Comparison of ENCODE assay signal across 11 cellular contexts in genomic region chr5:126615286-126615685, GRCh38. TPM values are rescaled to one million over a fixed set of nuclear protein-coding genes. Genes with fewer than 3 reads are reported as not detected.
DNase-seq lines count a peak whose midpoint lies in the region; ATAC-seq and TF ChIP-seq lines count a peak whose summit lies in the region.
"Had no signal": no experiment of that assay in that cellular context is flagged by ENCODE, and none has a peak within 500 bp of the region (broad histone marks: within the 10 kb centered on the region; RNA-seq: fewer than 3 reads in every experiment).

No MANE protein-coding gene starts in this region.

- DNase-seq in progenitor cell of endocrine pancreas (ENCODE audit: low spot score, unreplicated experiment) (no peak), SHP77 (lab: John Stamatoyannopoulos, UW) (no peak), foreskin melanocyte (no peak), HFFc6 (no peak)
- DNase-seq: DMS153; NCI-H2029; stimulated activated CD4-positive, alpha-beta T cell treated with anti-CD3 and anti-CD28 coated beads, Interleukin-1b, Interleukin-23, amount 100 ng/mL, for 48 hours had no signal

- no peaks in the 10 kb centered on the region for H3K4me1 Mint-ChIP-seq in progenitor cell of endocrine pancreas (ENCODE audit: low read depth)
- H3K4me1 Mint-ChIP-seq in HFFc6 (ENCODE audit: low read depth): peaks cover 6% of the 10 kb centered on the region; the same call in 1 of the 2 replicates
- H3K4me1 Mint-ChIP-seq: neural crest cell had no signal

- no peak for TF ChIP-seq CTCF in progenitor cell of endocrine pancreas (IDR thresholded peaks at IDR 0.05; ENCODE audit: unreplicated experiment)
- no peak for TF ChIP-seq CTCF in HFFc6 (IDR thresholded peaks at IDR 0.05)

- peak; percentile 96 for ATAC-seq in GM18870 (IDR thresholded peaks at IDR 0.05; ENCODE audit: unreplicated experiment)
- ATAC-seq in GM21529 (IDR thresholded peaks at IDR 0.05; ENCODE audit: unreplicated experiment): peak; percentile 94
- ATAC-seq in HG03135 (IDR thresholded peaks at IDR 0.05; ENCODE audit: unreplicated experiment): peak; percentile 91

- H3K36me3 Mint-ChIP-seq in progenitor cell of endocrine pancreas (ENCODE audit: insufficient read depth) (peaks cover 18% of the 10 kb centered on the region), HFFc6 (ENCODE audit: low read depth) (peaks cover 19% of the 10 kb centered on the region)

- H3K27ac Mint-ChIP-seq in progenitor cell of endocrine pancreas: peak overlapping the region; percentile 64
- H3K27ac Mint-ChIP-seq in HFFc6: no peak overlapping the region

- H3K9me3 Mint-ChIP-seq in progenitor cell of endocrine pancreas (ENCODE audit: low read depth) (no peaks in the 10 kb centered on the region), HFFc6 (no peaks in the 10 kb centered on the region)
- H3K9me3 Mint-ChIP-seq: neural crest cell had no signal

- H3K27me3 Mint-ChIP-seq in progenitor cell of endocrine pancreas (no peaks in the 10 kb centered on the region), HFFc6 (ENCODE audit: insufficient read depth) (no peaks in the 10 kb centered on the region)

- H3K4me3 Mint-ChIP-seq in progenitor cell of endocrine pancreas (ENCODE audit: low read depth) (no peak overlapping the region), HFFc6 (no peak overlapping the region)
- H3K4me3 Mint-ChIP-seq: neural crest cell had no signal

RNA-seq across cellular contexts. Expression of gene PHAX, which starts 14.5 kb away (rescaled TPM):
- total RNA-seq in progenitor cell of endocrine pancreas: 45.8 and 58.2 TPM in 2 replicates
- 10 to 100 TPM; 48.2 to 70.8 (median 67.0) TPM for total RNA-seq in HFFc6 (2021; fragmentation: NEBNext Ultra II Directional; extraction: Animal tissue kit (Norgen Biotek cat#: 25700))

RNA-seq across cellular contexts. Expression of gene ALDH7A1, which starts 20.3 kb away (rescaled TPM):
- total RNA-seq in progenitor cell of endocrine pancreas: 233 and 246 TPM in 2 replicates
- 10 to 100 TPM; 81.1 to 99.9 (median 90.6) TPM for total RNA-seq in HFFc6 (2021; fragmentation: NEBNext Ultra II Directional; extraction: Animal tissue kit (Norgen Biotek cat#: 25700))
